Comparison of ENCODE assay signal across 8 cellular contexts in genomic region chr6:33392168-33392947, GRCh38. TPM values are rescaled to one million over a fixed set of nuclear protein-coding genes. Genes with fewer than 3 reads are reported as not detected.
DNase-seq lines count a peak whose midpoint lies in the region; ATAC-seq, FAIRE-seq and TF ChIP-seq lines count a peak whose summit lies in the region.

No MANE protein-coding gene starts in this region.

- H3K36me3 ChIP-seq in keratinocyte (ENCODE audit: control insufficient read depth in 2 of 2, extremely low read depth in 1 of 2, insufficient read depth in 2 of 2, low read length in 2 of 2) (peaks cover 0 to 3% of the 10 kb centered on the region in 2 experiments), testis (ENCODE audit: low read depth, missing control alignments) (no peaks in the 10 kb centered on the region)

- peaks cover 48% of the 10 kb centered on the region for H3K4me1 Mint-ChIP-seq in activated T-helper 1 cell treated with anti-CD3 and anti-CD28 coated beads, Interleukin-12 subunit alpha, Interleukin-12 subunit beta, Interleukin-2, Interleukin-4 antibody, amounts not matched to agents 30 ng/mL and 10 ng/mL and 1 ng/mL, durations not matched to agents 14 hours and 24 hours and 36 hours (ENCODE audit: low read depth)

- H3K27me3 Mint-ChIP-seq in activated T-helper 1 cell treated with anti-CD3 and anti-CD28 coated beads, Interleukin-12 subunit alpha, Interleukin-12 subunit beta, Interleukin-2, Interleukin-4 antibody, amounts not matched to agents 30 ng/mL and 10 ng/mL and 1 ng/mL, durations not matched to agents 14 hours and 24 hours and 36 hours (ENCODE audit: insufficient read depth), result peaks cover 2% of the 10 kb centered on the region

- peak overlapping the region; percentile 88 for H2AFZ ChIP-seq in keratinocyte (ENCODE audit: control insufficient read depth, low read length)

- H3K36me3 Mint-ChIP-seq in activated T-helper 1 cell treated with anti-CD3 and anti-CD28 coated beads, Interleukin-12 subunit alpha, Interleukin-12 subunit beta, Interleukin-2, Interleukin-4 antibody, amounts not matched to agents 30 ng/mL and 10 ng/mL and 1 ng/mL, durations not matched to agents 14 hours and 24 hours and 36 hours (ENCODE audit: low read depth), result peaks cover 12% of the 10 kb centered on the region

- 13 to 17% methylated on average over 13 of the region's 13 CpGs for WGBS in testis, 2 donors

- H3K4me3 ChIP-seq in keratinocyte (ENCODE audit: control insufficient read depth in 2 of 3, extremely low read depth in 1 of 3, insufficient read depth in 2 of 3, low read depth in 1 of 3, low read length in 3 of 3) (peak overlapping the region; percentile 50 to 94 (median 84)), testis (peak overlapping the region; percentile 51 to 65)

- H3K27ac ChIP-seq in keratinocyte (ENCODE audit: control insufficient read depth, insufficient read depth, low read length), result peak overlapping the region; percentile 74
- peak overlapping the region; percentile 64 to 96 for H3K27ac ChIP-seq in testis

- H3K4me2 ChIP-seq in keratinocyte (ENCODE audit: control insufficient read depth, extremely low read depth, insufficient read depth, low read depth, low read length), result peak overlapping the region; percentile 72

- H3K9me1 ChIP-seq in keratinocyte (ENCODE audit: control insufficient read depth, extremely low read depth, insufficient read depth, low read length), result no peaks in the 10 kb centered on the region

- intact Hi-C loops in activated T-helper 1 cell treated with anti-CD3 and anti-CD28 coated beads, Interleukin-12 subunit alpha, Interleukin-12 subunit beta, Interleukin-2, Interleukin-4 antibody, amounts not matched to agents 30 ng/mL and 10 ng/mL and 1 ng/mL, durations not matched to agents 14 hours and 24 hours and 36 hours (cut with micrococcal nuclease), result loop anchor here (5.0 kb wide), 3 partner anchors 230 to 1195 kb away; partner anchors contain the start of genes ITPR3 and LEMD2
- intact Hi-C loops in testis (cut with DNase I; ENCODE audit: low total_unique reads), result no loop called here

- no peaks in the 10 kb centered on the region for H3K9me3 ChIP-seq in keratinocyte (ENCODE audit: control insufficient read depth, low read depth, low read length)
- no peaks in the 10 kb centered on the region for H3K9me3 ChIP-seq in testis

- DNase-seq in NCI-H1694 treated with DMSO at 0.1 percent for 48 hours (lab: John Stamatoyannopoulos, UW) (peak; percentile 41), NCI-H1694 (lab: John Stamatoyannopoulos, UW) (no peak), keratinocyte (ENCODE audit: low read depth, low spot score) (no peak), testis (no peak), NCI-H1092 treated with DMSO at 0.1 percent for 48 hours (lab: John Stamatoyannopoulos, UW) (no peak)
- DNase-seq in activated T-helper 1 cell treated with anti-CD3 and anti-CD28 coated beads, Interleukin-12 subunit alpha, Interleukin-12 subunit beta, Interleukin-2, Interleukin-4 antibody, amounts not matched to agents 30 ng/mL and 10 ng/mL and 1 ng/mL, durations not matched to agents 14 hours and 24 hours and 36 hours (ENCODE audit: low spot score), result no peak

- no peak for TF ChIP-seq POLR2A in testis (IDR thresholded peaks at IDR 0.05)

- H3K27me3 ChIP-seq in keratinocyte (ENCODE audit: control insufficient read depth, extremely low read depth, insufficient read depth, low read length) (no peaks in the 10 kb centered on the region), testis (no peaks in the 10 kb centered on the region)

- ATAC-seq in HG03460 (IDR thresholded peaks at IDR 0.05; ENCODE audit: unreplicated experiment) (peak; percentile 8), GM21360 (IDR thresholded peaks at IDR 0.05; ENCODE audit: unreplicated experiment) (no peak)

- peak overlapping the region; percentile 94 for H3K27ac Mint-ChIP-seq in activated T-helper 1 cell treated with anti-CD3 and anti-CD28 coated beads, Interleukin-12 subunit alpha, Interleukin-12 subunit beta, Interleukin-2, Interleukin-4 antibody, amounts not matched to agents 30 ng/mL and 10 ng/mL and 1 ng/mL, durations not matched to agents 14 hours and 24 hours and 36 hours

- no peak for TF ChIP-seq CTCF in keratinocyte (optimal IDR thresholded peaks at IDR 0.05 in 1 of 3, IDR thresholded peaks at IDR 0.05 in 1 of 3, conservative IDR thresholded peaks at IDR 0.05 in 1 of 3; ENCODE audit: extremely low read depth in 1 of 3, insufficient read depth in 2 of 3, low read length in 3 of 3)
- no peak for TF ChIP-seq CTCF in testis (IDR thresholded peaks at IDR 0.05)

- no peaks in the 10 kb centered on the region for H4K20me1 ChIP-seq in keratinocyte (ENCODE audit: control insufficient read depth, extremely low read depth, insufficient read depth, low read length)

- peak overlapping the region; percentile 74 for H3K9ac ChIP-seq in keratinocyte (ENCODE audit: control insufficient read depth, extremely low read depth, insufficient read depth, low read length)

- H3K9me3 Mint-ChIP-seq in activated T-helper 1 cell treated with anti-CD3 and anti-CD28 coated beads, Interleukin-12 subunit alpha, Interleukin-12 subunit beta, Interleukin-2, Interleukin-4 antibody, amounts not matched to agents 30 ng/mL and 10 ng/mL and 1 ng/mL, durations not matched to agents 14 hours and 24 hours and 36 hours, result no peaks in the 10 kb centered on the region

- no peak for FAIRE-seq in keratinocyte (lab: Jason Lieb, UNC)

- dilution Hi-C loops in keratinocyte (cut with MboI; ENCODE audit: extremely low pct_ligation_motif_present, low sequenced_read_pairs), result no loop called here

- peak overlapping the region; percentile 84 for H3K4me3 Mint-ChIP-seq in activated T-helper 1 cell treated with anti-CD3 and anti-CD28 coated beads, Interleukin-12 subunit alpha, Interleukin-12 subunit beta, Interleukin-2, Interleukin-4 antibody, amounts not matched to agents 30 ng/mL and 10 ng/mL and 1 ng/mL, durations not matched to agents 14 hours and 24 hours and 36 hours

- H3K79me2 ChIP-seq in keratinocyte (ENCODE audit: control insufficient read depth, insufficient read depth, low read length), result peaks cover 51% of the 10 kb centered on the region

- H3K4me1 ChIP-seq in keratinocyte (ENCODE audit: control insufficient read depth, extremely low read depth, insufficient read depth, low read length) (peaks cover 30% of the 10 kb centered on the region), testis (peaks cover 7% of the 10 kb centered on the region)

RNA-seq across cellular contexts. Expression of gene KIFC1, which starts 0.7 kb away (rescaled TPM):
- total RNA-seq in activated T-helper 1 cell treated with anti-CD3 and anti-CD28 coated beads, Interleukin-12 subunit alpha, Interleukin-12 subunit beta, Interleukin-2, Interleukin-4 antibody, amounts not matched to agents 30 ng/mL and 10 ng/mL and 1 ng/mL, durations not matched to agents 14 hours and 24 hours and 36 hours, result 54.7 and 59.6 TPM in 2 replicates
- polyA plus RNA-seq in keratinocyte (5.7 to 20.0 TPM (median 17.3 TPM) in 3 replicates), testis (ENCODE audit: insufficient read depth, low read depth, low replicate concordance) (20.2 TPM)
- polyA plus RNA-seq in keratinocyte (2011; ENCODE audit: low read depth), result 0.61 TPM
- 3.5 and 5.2 TPM in 2 replicates for polyA plus RNA-seq in keratinocyte (2011; cell fraction: cytosol; rRNA removed)
- polyA plus RNA-seq in keratinocyte (2011; cell fraction: nucleus; rRNA removed), result 6.6 and 7.9 TPM in 2 replicates
- 0.31 and 16.9 TPM in 2 replicates for polyA plus RNA-seq in keratinocyte (2012; ENCODE audit: low replicate concordance)
- polyA minus RNA-seq in keratinocyte, result 5.1 to 15.2 TPM (median 13.9 TPM) in 3 replicates
- polyA minus RNA-seq in keratinocyte (2011; cell fraction: cytosol; rRNA and poly(A)+ RNA removed), result 5.8 TPM
- polyA minus RNA-seq in keratinocyte (2011; cell fraction: nucleus; rRNA and poly(A)+ RNA removed), result 4.7 and 5.0 TPM in 2 replicates
- 10 to 100 TPM; 19.8 to 22.5 TPM for total RNA-seq in testis

RNA-seq across cellular contexts. Expression of gene PHF1, which starts 18.5 kb away (rescaled TPM):
- 28.7 and 38.8 TPM in 2 replicates for total RNA-seq in activated T-helper 1 cell treated with anti-CD3 and anti-CD28 coated beads, Interleukin-12 subunit alpha, Interleukin-12 subunit beta, Interleukin-2, Interleukin-4 antibody, amounts not matched to agents 30 ng/mL and 10 ng/mL and 1 ng/mL, durations not matched to agents 14 hours and 24 hours and 36 hours
- polyA plus RNA-seq in keratinocyte, result 15.2 to 17.1 TPM (median 15.8 TPM) in 3 replicates
- polyA plus RNA-seq in keratinocyte (2011; ENCODE audit: low read depth), result 7.6 TPM
- polyA plus RNA-seq in keratinocyte (2011; cell fraction: cytosol; rRNA removed), result 9.1 and 12.6 TPM in 2 replicates
- 50.2 and 55.7 TPM in 2 replicates for polyA plus RNA-seq in keratinocyte (2011; cell fraction: nucleus; rRNA removed)
- 12.6 and 24.1 TPM in 2 replicates for polyA plus RNA-seq in keratinocyte (2012; ENCODE audit: low replicate concordance)
- polyA minus RNA-seq in keratinocyte, result 7.9 to 14.9 TPM (median 11.1 TPM) in 3 replicates
- 9.2 TPM for polyA minus RNA-seq in keratinocyte (2011; cell fraction: cytosol; rRNA and poly(A)+ RNA removed)
- polyA minus RNA-seq in keratinocyte (2011; cell fraction: nucleus; rRNA and poly(A)+ RNA removed), result 5.5 and 10.0 TPM in 2 replicates
- 100 to 1,000 TPM; 184 to 218 TPM for total RNA-seq in testis
- polyA plus RNA-seq in testis (ENCODE audit: insufficient read depth, low read depth, low replicate concordance), result 216 TPM

RNA-seq across cellular contexts. Expression of gene CUTA, which starts 25.5 kb away (rescaled TPM):
- 131 and 137 TPM in 2 replicates for total RNA-seq in activated T-helper 1 cell treated with anti-CD3 and anti-CD28 coated beads, Interleukin-12 subunit alpha, Interleukin-12 subunit beta, Interleukin-2, Interleukin-4 antibody, amounts not matched to agents 30 ng/mL and 10 ng/mL and 1 ng/mL, durations not matched to agents 14 hours and 24 hours and 36 hours
- polyA plus RNA-seq in keratinocyte (119 to 246 TPM (median 178 TPM) in 3 replicates), testis (ENCODE audit: insufficient read depth, low read depth, low replicate concordance) (132 TPM)
- polyA plus RNA-seq in keratinocyte (2011; ENCODE audit: low read depth), result 13.0 TPM
- 222 and 276 TPM in 2 replicates for polyA plus RNA-seq in keratinocyte (2011; cell fraction: cytosol; rRNA removed)
- polyA plus RNA-seq in keratinocyte (2011; cell fraction: nucleus; rRNA removed), result 188 and 225 TPM in 2 replicates
- polyA plus RNA-seq in keratinocyte (2012; ENCODE audit: low replicate concordance), result 238 and 287 TPM in 2 replicates
- 116 to 126 TPM (median 120 TPM) in 3 replicates for polyA minus RNA-seq in keratinocyte
- 145 TPM for polyA minus RNA-seq in keratinocyte (2011; cell fraction: cytosol; rRNA and poly(A)+ RNA removed)
- polyA minus RNA-seq in keratinocyte (2011; cell fraction: nucleus; rRNA and poly(A)+ RNA removed), result 53.3 and 55.0 TPM in 2 replicates
- 100 to 1,000 TPM; 139 to 146 TPM for total RNA-seq in testis

RNA-seq across cellular contexts. Expression of gene SYNGAP1, which starts 27.5 kb away (rescaled TPM):
- 37.1 and 56.6 TPM in 2 replicates for total RNA-seq in activated T-helper 1 cell treated with anti-CD3 and anti-CD28 coated beads, Interleukin-12 subunit alpha, Interleukin-12 subunit beta, Interleukin-2, Interleukin-4 antibody, amounts not matched to agents 30 ng/mL and 10 ng/mL and 1 ng/mL, durations not matched to agents 14 hours and 24 hours and 36 hours
- 2.1 to 2.9 TPM (median 2.8 TPM) in 3 replicates for polyA plus RNA-seq in keratinocyte
- 1.1 TPM for polyA plus RNA-seq in keratinocyte (2011; ENCODE audit: low read depth)
- polyA plus RNA-seq in keratinocyte (2011; cell fraction: cytosol; rRNA removed), result 1.2 and 1.9 TPM in 2 replicates
- polyA plus RNA-seq in keratinocyte (2011; cell fraction: nucleus; rRNA removed), result 18.2 and 25.5 TPM in 2 replicates
- 3.4 and 10.9 TPM in 2 replicates for polyA plus RNA-seq in keratinocyte (2012; ENCODE audit: low replicate concordance)
- polyA minus RNA-seq in keratinocyte, result 4.1 to 5.7 TPM (median 5.4 TPM) in 3 replicates
- 0.96 TPM for polyA minus RNA-seq in keratinocyte (2011; cell fraction: cytosol; rRNA and poly(A)+ RNA removed)
- 4.3 and 10.1 TPM in 2 replicates for polyA minus RNA-seq in keratinocyte (2011; cell fraction: nucleus; rRNA and poly(A)+ RNA removed)
- 10 to 100 TPM; 29.4 to 43.9 TPM for total RNA-seq in testis
- 31.5 TPM for polyA plus RNA-seq in testis (ENCODE audit: insufficient read depth, low read depth, low replicate concordance)
